Comparison of ENCODE assay signal across 2 cellular contexts in the genomic region with DNA sequence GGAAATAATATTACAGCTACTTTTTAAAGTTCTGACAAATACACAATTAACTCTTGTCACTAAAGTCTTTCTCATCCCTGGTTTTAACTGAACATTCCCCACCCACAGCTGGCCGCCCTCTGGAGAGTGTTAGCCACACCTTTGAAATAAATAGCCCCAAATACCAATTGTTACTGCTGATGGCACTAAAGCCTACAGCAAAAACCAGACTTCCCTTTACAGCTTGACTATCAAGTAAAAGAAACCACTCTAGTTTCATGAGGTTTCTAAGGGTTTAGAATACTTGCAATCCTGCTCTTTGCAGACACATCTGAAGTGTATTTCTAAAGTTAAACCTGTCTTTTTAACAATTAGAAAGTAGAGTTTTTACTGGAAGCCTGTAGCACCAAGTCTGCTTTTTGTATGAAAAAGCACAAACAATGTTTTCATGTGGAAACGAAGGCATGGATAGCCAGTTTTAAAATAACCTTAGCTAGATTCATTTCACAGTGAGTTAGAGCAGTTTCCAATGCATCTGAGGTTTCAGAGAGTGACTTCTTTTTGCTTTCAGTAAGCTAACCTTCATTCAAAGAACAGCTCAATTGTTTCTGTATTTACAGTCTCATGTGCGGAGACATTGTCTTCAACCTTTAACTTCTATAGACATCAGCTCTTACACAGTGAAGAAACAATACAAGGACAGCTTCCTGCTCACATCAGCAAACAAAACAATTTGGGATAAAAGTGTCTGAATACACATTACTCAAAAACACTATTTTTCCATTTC.
TF ChIP-seq lines count a peak whose summit lies in the region.

No MANE protein-coding gene starts in this region.

TF ChIP-seq in SK-N-SH, 30 proteins besides CTCF, POLR2A, EP300 and RAD21:
- no peak for TF ChIP-seq REST (IDR thresholded peaks at IDR 0.05; ENCODE audit: low read depth, low read length)
- no peak for TF ChIP-seq FOXM1 (IDR thresholded peaks at IDR 0.05; ENCODE audit: low read depth)
- TF ChIP-seq GATA2 (CRISPR knock-in tag; IDR thresholded peaks at IDR 0.05), result no peak
- TF ChIP-seq EZH2phosphoT487 (IDR thresholded peaks at IDR 0.05; ENCODE audit: borderline replicate concordance, low read depth), result no peak
- TF ChIP-seq SIN3A (IDR thresholded peaks at IDR 0.05; ENCODE audit: borderline replicate concordance, low read depth, low read length), result no peak
- TF ChIP-seq, protein P1, sequence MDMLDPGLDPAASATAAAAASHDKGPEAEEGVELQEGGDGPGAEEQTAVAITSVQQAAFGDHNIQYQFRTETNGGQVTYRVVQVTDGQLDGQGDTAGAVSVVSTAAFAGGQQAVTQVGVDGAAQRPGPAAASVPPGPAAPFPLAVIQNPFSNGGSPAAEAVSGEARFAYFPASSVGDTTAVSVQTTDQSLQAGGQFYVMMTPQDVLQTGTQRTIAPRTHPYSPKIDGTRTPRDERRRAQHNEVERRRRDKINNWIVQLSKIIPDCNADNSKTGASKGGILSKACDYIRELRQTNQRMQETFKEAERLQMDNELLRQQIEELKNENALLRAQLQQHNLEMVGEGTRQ (IDR thresholded peaks at IDR 0.05; ENCODE audit: borderline replicate concordance, low read depth, low read length), result no peak
- TF ChIP-seq JUND (IDR thresholded peaks at IDR 0.05), result no peak
- TF ChIP-seq FOSL2 (IDR thresholded peaks at IDR 0.05; ENCODE audit: borderline replicate concordance, low read depth), result no peak
- no peak for TF ChIP-seq MEF2A (IDR thresholded peaks at IDR 0.05; ENCODE audit: borderline replicate concordance, low read depth)
- TF ChIP-seq ELF1 (IDR thresholded peaks at IDR 0.05), result no peak
- TF ChIP-seq, protein P2, sequence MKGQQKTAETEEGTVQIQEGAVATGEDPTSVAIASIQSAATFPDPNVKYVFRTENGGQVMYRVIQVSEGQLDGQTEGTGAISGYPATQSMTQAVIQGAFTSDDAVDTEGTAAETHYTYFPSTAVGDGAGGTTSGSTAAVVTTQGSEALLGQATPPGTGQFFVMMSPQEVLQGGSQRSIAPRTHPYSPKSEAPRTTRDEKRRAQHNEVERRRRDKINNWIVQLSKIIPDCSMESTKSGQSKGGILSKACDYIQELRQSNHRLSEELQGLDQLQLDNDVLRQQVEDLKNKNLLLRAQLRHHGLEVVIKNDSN (IDR thresholded peaks at IDR 0.05; ENCODE audit: borderline replicate concordance, low read depth), result no peak
- TF ChIP-seq, protein P3, sequence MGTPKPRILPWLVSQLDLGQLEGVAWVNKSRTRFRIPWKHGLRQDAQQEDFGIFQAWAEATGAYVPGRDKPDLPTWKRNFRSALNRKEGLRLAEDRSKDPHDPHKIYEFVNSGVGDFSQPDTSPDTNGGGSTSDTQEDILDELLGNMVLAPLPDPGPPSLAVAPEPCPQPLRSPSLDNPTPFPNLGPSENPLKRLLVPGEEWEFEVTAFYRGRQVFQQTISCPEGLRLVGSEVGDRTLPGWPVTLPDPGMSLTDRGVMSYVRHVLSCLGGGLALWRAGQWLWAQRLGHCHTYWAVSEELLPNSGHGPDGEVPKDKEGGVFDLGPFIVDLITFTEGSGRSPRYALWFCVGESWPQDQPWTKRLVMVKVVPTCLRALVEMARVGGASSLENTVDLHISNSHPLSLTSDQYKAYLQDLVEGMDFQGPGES (IDR thresholded peaks at IDR 0.05; ENCODE audit: low read depth, low read length), result no peak
- TF ChIP-seq, protein P4, sequence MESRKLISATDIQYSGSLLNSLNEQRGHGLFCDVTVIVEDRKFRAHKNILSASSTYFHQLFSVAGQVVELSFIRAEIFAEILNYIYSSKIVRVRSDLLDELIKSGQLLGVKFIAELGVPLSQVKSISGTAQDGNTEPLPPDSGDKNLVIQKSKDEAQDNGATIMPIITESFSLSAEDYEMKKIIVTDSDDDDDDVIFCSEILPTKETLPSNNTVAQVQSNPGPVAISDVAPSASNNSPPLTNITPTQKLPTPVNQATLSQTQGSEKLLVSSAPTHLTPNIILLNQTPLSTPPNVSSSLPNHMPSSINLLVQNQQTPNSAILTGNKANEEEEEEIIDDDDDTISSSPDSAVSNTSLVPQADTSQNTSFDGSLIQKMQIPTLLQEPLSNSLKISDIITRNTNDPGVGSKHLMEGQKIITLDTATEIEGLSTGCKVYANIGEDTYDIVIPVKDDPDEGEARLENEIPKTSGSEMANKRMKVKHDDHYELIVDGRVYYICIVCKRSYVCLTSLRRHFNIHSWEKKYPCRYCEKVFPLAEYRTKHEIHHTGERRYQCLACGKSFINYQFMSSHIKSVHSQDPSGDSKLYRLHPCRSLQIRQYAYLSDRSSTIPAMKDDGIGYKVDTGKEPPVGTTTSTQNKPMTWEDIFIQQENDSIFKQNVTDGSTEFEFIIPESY (IDR thresholded peaks at IDR 0.05; ENCODE audit: borderline replicate concordance, low read depth), result no peak
- no peak for TF ChIP-seq TEAD4 (IDR thresholded peaks at IDR 0.05; ENCODE audit: borderline replicate concordance, insufficient read depth)

TF ChIP-seq in GM12891, 5 proteins besides CTCF, POLR2A, EP300 and RAD21:
- TF ChIP-seq PAX5 (IDR thresholded peaks at IDR 0.05; ENCODE audit: insufficient read depth, low read length, severe bottlenecking), result no peak
- no peak for TF ChIP-seq TAF1 (IDR thresholded peaks at IDR 0.05; ENCODE audit: low read depth, low read length)
- no peak for TF ChIP-seq SPI1 (IDR thresholded peaks at IDR 0.05; ENCODE audit: low read depth, low read length)
- TF ChIP-seq POU2F2 (IDR thresholded peaks at IDR 0.05; ENCODE audit: low read depth, low read length), result no peak
- no peak for TF ChIP-seq POLR2AphosphoS5 (IDR thresholded peaks at IDR 0.05; ENCODE audit: low read depth, low read length)
TF ChIP-seq in GM12891: peak in this region for 0.
